ENCODE assay signal across 1 cellular context in the genomic region with DNA sequence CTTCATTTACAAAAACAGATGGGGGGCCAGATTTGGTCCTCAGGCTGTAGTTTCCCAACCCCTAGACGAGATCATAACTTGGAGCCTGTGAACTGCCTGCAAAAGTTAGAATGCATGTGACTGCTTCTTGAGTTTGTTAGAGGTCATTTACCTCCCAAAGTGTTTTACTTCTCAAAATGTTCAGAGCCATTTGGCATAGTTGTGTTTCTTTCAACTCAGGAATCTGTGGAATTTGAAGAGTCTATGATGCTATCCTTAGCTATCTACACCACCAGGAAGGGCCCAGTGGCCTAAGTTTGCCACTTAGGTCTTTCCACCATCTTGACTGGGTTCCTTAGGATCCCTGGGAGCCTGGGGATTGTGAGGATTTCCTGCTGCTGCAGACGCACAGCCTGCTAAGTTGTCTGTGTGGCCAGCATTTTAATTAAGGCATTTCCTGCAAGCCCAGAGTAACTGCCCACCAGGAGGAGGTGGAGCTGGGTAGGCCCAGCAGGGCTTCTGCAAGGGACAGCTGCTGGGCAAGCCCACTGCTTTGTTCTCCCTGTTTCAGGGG.
TF ChIP-seq lines count a peak whose summit lies in the region.

No MANE protein-coding gene starts in this region.

TF ChIP-seq in WTC11, 78 proteins besides CTCF, POLR2A, EP300 and RAD21 (continued from another document):
- TF ChIP-seq, protein P1, sequence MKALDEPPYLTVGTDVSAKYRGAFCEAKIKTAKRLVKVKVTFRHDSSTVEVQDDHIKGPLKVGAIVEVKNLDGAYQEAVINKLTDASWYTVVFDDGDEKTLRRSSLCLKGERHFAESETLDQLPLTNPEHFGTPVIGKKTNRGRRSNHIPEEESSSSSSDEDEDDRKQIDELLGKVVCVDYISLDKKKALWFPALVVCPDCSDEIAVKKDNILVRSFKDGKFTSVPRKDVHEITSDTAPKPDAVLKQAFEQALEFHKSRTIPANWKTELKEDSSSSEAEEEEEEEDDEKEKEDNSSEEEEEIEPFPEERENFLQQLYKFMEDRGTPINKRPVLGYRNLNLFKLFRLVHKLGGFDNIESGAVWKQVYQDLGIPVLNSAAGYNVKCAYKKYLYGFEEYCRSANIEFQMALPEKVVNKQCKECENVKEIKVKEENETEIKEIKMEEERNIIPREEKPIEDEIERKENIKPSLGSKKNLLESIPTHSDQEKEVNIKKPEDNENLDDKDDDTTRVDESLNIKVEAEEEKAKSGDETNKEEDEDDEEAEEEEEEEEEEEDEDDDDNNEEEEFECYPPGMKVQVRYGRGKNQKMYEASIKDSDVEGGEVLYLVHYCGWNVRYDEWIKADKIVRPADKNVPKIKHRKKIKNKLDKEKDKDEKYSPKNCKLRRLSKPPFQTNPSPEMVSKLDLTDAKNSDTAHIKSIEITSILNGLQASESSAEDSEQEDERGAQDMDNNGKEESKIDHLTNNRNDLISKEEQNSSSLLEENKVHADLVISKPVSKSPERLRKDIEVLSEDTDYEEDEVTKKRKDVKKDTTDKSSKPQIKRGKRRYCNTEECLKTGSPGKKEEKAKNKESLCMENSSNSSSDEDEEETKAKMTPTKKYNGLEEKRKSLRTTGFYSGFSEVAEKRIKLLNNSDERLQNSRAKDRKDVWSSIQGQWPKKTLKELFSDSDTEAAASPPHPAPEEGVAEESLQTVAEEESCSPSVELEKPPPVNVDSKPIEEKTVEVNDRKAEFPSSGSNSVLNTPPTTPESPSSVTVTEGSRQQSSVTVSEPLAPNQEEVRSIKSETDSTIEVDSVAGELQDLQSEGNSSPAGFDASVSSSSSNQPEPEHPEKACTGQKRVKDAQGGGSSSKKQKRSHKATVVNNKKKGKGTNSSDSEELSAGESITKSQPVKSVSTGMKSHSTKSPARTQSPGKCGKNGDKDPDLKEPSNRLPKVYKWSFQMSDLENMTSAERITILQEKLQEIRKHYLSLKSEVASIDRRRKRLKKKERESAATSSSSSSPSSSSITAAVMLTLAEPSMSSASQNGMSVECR (CRISPR knock-in tag; IDR thresholded peaks at IDR 0.05; ENCODE audit: borderline replicate concordance) = no peak
- TF ChIP-seq ZNF671 (CRISPR knock-in tag; IDR thresholded peaks at IDR 0.05) (no peak), ZBTB21 (CRISPR knock-in tag; IDR thresholded peaks at IDR 0.05; ENCODE audit: borderline replicate concordance) (0 out of 2 replicates have a peak, but pooled peaks have one; percentile 44), FOXK1 (CRISPR knock-in tag; IDR thresholded peaks at IDR 0.05) (no peak), ZNF219 (CRISPR knock-in tag; IDR thresholded peaks at IDR 0.05; ENCODE audit: borderline replicate concordance) (no peak), GRHL2 (CRISPR knock-in tag; IDR thresholded peaks at IDR 0.05; ENCODE audit: insufficient replicate concordance, severe bottlenecking) (no peak), NFYB (CRISPR knock-in tag; conservative IDR thresholded peaks at IDR 0.05; ENCODE audit: low read depth) (no peak), MXD4 (CRISPR knock-in tag; IDR thresholded peaks at IDR 0.05; ENCODE audit: borderline replicate concordance) (no peak), PRRX2 (CRISPR knock-in tag; IDR thresholded peaks at IDR 0.05) (no peak), KAT7 (CRISPR knock-in tag; IDR thresholded peaks at IDR 0.05; ENCODE audit: borderline replicate concordance) (no peak), TEAD4 (CRISPR knock-in tag; IDR thresholded peaks at IDR 0.05) (no peak), NR2C2 (CRISPR knock-in tag; IDR thresholded peaks at IDR 0.05) (no peak)
- TF ChIP-seq, protein P2, sequence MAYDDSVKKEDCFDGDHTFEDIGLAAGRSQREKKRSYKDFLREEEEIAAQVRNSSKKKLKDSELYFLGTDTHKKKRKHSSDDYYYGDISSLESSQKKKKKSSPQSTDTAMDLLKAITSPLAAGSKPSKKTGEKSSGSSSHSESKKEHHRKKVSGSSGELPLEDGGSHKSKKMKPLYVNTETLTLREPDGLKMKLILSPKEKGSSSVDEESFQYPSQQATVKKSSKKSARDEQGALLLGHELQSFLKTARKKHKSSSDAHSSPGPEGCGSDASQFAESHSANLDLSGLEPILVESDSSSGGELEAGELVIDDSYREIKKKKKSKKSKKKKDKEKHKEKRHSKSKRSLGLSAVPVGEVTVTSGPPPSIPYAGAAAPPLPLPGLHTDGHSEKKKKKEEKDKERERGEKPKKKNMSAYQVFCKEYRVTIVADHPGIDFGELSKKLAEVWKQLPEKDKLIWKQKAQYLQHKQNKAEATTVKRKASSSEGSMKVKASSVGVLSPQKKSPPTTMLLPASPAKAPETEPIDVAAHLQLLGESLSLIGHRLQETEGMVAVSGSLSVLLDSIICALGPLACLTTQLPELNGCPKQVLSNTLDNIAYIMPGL (CRISPR knock-in tag; IDR thresholded peaks at IDR 0.05) = no peak
- TF ChIP-seq, protein P3, sequence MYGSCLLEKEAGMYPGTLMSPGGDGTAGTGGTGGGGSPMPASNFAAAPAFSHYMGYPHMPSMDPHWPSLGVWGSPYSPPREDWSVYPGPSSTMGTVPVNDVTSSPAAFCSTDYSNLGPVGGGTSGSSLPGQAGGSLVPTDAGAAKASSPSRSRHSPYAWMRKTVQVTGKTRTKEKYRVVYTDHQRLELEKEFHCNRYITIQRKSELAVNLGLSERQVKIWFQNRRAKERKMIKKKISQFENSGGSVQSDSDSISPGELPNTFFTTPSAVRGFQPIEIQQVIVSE (CRISPR knock-in tag; IDR thresholded peaks at IDR 0.05; ENCODE audit: borderline replicate concordance) = no peak
- TF ChIP-seq, protein P4, sequence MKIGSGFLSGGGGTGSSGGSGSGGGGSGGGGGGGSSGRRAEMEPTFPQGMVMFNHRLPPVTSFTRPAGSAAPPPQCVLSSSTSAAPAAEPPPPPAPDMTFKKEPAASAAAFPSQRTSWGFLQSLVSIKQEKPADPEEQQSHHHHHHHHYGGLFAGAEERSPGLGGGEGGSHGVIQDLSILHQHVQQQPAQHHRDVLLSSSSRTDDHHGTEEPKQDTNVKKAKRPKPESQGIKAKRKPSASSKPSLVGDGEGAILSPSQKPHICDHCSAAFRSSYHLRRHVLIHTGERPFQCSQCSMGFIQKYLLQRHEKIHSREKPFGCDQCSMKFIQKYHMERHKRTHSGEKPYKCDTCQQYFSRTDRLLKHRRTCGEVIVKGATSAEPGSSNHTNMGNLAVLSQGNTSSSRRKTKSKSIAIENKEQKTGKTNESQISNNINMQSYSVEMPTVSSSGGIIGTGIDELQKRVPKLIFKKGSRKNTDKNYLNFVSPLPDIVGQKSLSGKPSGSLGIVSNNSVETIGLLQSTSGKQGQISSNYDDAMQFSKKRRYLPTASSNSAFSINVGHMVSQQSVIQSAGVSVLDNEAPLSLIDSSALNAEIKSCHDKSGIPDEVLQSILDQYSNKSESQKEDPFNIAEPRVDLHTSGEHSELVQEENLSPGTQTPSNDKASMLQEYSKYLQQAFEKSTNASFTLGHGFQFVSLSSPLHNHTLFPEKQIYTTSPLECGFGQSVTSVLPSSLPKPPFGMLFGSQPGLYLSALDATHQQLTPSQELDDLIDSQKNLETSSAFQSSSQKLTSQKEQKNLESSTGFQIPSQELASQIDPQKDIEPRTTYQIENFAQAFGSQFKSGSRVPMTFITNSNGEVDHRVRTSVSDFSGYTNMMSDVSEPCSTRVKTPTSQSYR (CRISPR knock-in tag; IDR thresholded peaks at IDR 0.05) = no peak
